ENCODE assay signal across 8 cellular contexts in genomic region chr14:73746540-73747385, GRCh38. TPM values are rescaled to one million over a fixed set of nuclear protein-coding genes. Genes with fewer than 3 reads are reported as not detected.
A peak's percentile ranks its signal among the peaks of the same experiment; 100 is the strongest.
DNase-seq lines count a peak whose midpoint lies in the region; ATAC-seq and TF ChIP-seq lines count a peak whose summit lies in the region.

No MANE protein-coding gene starts in this region.

- TF ChIP-seq CTCF in VCaP (conservative IDR thresholded peaks at IDR 0.05) (no peak), fibroblast of the aortic adventitia (IDR thresholded peaks at IDR 0.05; ENCODE audit: insufficient read depth, low read length) (peak; percentile 40)

- no peak for ATAC-seq in HG03097 (IDR thresholded peaks at IDR 0.05; ENCODE audit: low FRiP score, unreplicated experiment)

- H3K27ac ChIP-seq in VCaP, result peak overlapping the region; percentile 27; the same call in 1 of the 2 replicates
- peak overlapping the region in 17 of 21 experiments; percentile 77 to 97 (median 87) for H3K27ac ChIP-seq in skin epidermis

- peak; percentile 78 for DNase-seq in H7
- no peak for DNase-seq in fibroblast of the aortic adventitia (ENCODE audit: low read depth)
- DNase-seq in NCI-H2107 (lab: John Stamatoyannopoulos, UW), result no peak
- no peak for DNase-seq in OCI-M1 (lab: John Stamatoyannopoulos, UW)
- no peak for DNase-seq in HuH-7.5 (ENCODE audit: low spot score)

- no peaks in the 10 kb centered on the region for H3K27me3 ChIP-seq in H7 (ENCODE audit: control insufficient read depth, insufficient read depth, low read length)

- H3K4me3 ChIP-seq in H7 (ENCODE audit: insufficient read depth, low read depth, low read length) (no peak overlapping the region), fibroblast of the aortic adventitia (ENCODE audit: low read depth, low read length) (no peak overlapping the region), skin epidermis (no peak overlapping the region)

- no peaks in the 10 kb centered on the region for H3K36me3 ChIP-seq in H7 (replicated peaks; ENCODE audit: control insufficient read depth, insufficient read depth, low read length)

RNA-seq across cellular contexts. Expression of gene PNMA1, which starts 32.6 kb away (rescaled TPM):
- total RNA-seq in H7 (2014; rRNA removed; shearing (Covaris generic)), result 18.0 and 18.1 TPM in 2 replicates
- total RNA-seq in fibroblast of the aortic adventitia (ENCODE audit: low replicate concordance), result 27.9 and 44.2 TPM in 2 replicates
